In the genomic region with DNA sequence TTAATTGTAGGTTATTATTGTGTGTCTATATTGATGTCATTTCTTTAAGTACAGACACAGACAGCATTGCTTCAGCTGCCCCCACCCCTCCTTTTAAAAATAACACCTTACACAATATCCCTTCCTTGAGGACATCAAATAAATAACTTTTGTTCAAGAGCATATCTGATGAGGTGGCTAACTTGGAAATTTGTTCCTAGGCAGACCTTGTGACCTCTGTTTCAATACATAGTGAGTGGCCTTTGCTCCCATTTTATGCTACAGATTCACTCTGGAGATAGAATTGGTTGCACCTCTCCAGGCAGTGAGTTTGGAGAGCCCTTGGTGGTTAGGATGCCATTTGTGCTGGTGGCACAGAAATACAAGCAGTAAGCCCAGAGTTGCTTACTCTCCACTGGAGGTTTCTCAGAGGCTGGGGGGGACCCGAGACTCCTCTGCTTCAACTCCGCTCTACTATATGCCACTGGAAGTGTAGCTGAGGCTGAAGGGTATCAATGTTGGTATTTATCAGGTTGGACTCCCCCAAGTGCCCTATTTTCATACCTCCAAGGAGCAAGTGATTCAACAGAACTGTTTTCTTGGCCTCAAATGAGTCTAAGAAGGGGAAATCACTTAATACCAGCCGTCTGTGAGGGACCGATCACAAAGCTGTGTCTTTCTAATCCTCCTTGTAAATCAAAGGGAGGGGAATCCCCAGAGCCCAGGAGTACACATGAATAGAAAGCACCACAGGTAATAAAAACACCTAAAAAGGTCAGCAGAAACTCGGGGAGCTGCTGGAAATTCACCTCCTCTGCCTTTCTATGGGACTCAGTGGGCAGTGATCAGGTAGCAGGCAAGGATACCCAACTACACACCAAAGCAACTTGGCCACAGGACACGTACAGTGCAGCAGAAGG, we compare ENCODE assay signal across 8 cellular contexts.
DNase-seq lines count a peak whose midpoint lies in the region; ATAC-seq lines count a peak whose summit lies in the region.

No MANE protein-coding gene starts in this region.

- H3K27ac Mint-ChIP-seq in naive thymus-derived CD8-positive, alpha-beta T cell: peak overlapping the region; percentile 94 to 99 (median 98)

- H3K4me1 Mint-ChIP-seq in naive thymus-derived CD8-positive, alpha-beta T cell: peaks cover 40 to 97% (median 83%) of the 10 kb centered on the region in 4 donors

- no peaks in the 10 kb centered on the region for H3K36me3 Mint-ChIP-seq in naive thymus-derived CD8-positive, alpha-beta T cell

- H3K9me3 Mint-ChIP-seq in naive thymus-derived CD8-positive, alpha-beta T cell: peaks cover 0 to 3% (median 0%) of the 10 kb centered on the region in 9 donors

- DNase-seq in activated CD4-positive, alpha-beta T cell treated with anti-CD3 and anti-CD28 coated beads for 1 hour: peak; percentile 11
- DNase-seq in naive thymus-derived CD8-positive, alpha-beta T cell: peak in 9 of 10 donors; percentile 25 to 65 (median 48)
- no peak for DNase-seq in NCI-H2107 treated with DMSO at 0.1 percent for 48 hours (lab: John Stamatoyannopoulos, UW; ENCODE audit: unreplicated experiment)
- DNase-seq in GDM1 (lab: John Stamatoyannopoulos, UW): no peak
- DNase-seq in AG20443 (ENCODE audit: low spot score): no peak
- DNase-seq in occipital lobe (lab: John Stamatoyannopoulos, UW): no peak

- ATAC-seq in GM18511 (IDR thresholded peaks at IDR 0.05; ENCODE audit: unreplicated experiment) (peak; percentile 39), HG02798 (IDR thresholded peaks at IDR 0.05; ENCODE audit: poor library complexity, unreplicated experiment) (peak; percentile 23)
- ATAC-seq in naive thymus-derived CD8-positive, alpha-beta T cell: peak; percentile 73 to 77

- POLR2A ChIA-PET in naive thymus-derived CD8-positive, alpha-beta T cell (lab: Charles Lee): interaction anchor here (0.6 to 9.5 kb wide), 32 partner anchors 9 to 876 kb away, joined by 3 to 150 read pairs (median 6); a partner anchor contains a TSS

- H3K4me3 Mint-ChIP-seq in naive thymus-derived CD8-positive, alpha-beta T cell: peak overlapping the region; percentile 49 to 82 (median 65)

- no peaks in the 10 kb centered on the region for H3K27me3 Mint-ChIP-seq in naive thymus-derived CD8-positive, alpha-beta T cell

Comparison
In these comparisons a context has a peak if more than half of its experiments do, and no peak if none do; other contexts are left out.
1. ATAC-seq: peak in every context shown above with its lines; median percentile 75 in naive thymus-derived CD8-positive, alpha-beta T cell; 39 in GM18511; 23 in HG02798.
2. DNase-seq: peak in activated CD4-positive, alpha-beta T cell treated with anti-CD3 and anti-CD28 coated beads for 1 hour (single experiment) and naive thymus-derived CD8-positive, alpha-beta T cell (9 of 10); none in NCI-H2107 treated with DMSO at 0.1 percent for 48 hours (single experiment), GDM1 (single experiment), AG20443 (single experiment) and occipital lobe (single experiment).